ENCODE assay signal across 21 cellular contexts in the genomic region with DNA sequence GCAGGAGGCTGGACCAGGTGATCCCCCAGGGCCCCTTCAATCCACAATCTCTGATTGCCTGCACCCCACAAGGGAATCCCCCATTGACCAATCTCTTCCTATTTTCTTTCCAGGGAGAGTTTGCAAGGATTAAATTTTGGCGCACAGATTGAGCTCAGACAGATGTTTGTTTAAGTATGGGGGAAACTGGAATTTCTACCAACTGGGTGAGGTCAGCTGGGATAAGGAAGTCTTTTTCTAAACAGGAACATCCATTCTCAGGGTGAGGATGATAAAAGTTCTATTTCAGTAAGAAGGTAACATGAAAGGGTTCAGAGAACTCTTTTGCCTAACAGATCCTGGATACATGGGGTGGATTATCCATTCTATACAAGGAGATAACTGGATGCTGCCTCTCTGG.
"Had no signal": no experiment of that assay in that cellular context is flagged by ENCODE, and none has a peak within 500 bp of the region (broad histone marks: within the 10 kb centered on the region; RNA-seq: fewer than 3 reads in every experiment).

No MANE protein-coding gene starts in this region.

- H3K27ac Mint-ChIP-seq: activated CD8-positive, alpha-beta T cell treated with anti-CD3 and anti-CD28 coated beads for 36 hours; activated naive CD8-positive, alpha-beta T cell treated with anti-CD3 and anti-CD28 coated beads, Interleukin-2, amount 10 ng/mL, durations not matched to agents 7 days and 5 days; T-helper 1 cell treated with Interleukin-12 subunit alpha and Interleukin-12 subunit beta and Interleukin-4 antibody, amounts not matched to agents 30 μg/mL and 1 μg/mL, for 36 hours had no signal

- H3K4me3 Mint-ChIP-seq: activated CD8-positive, alpha-beta T cell treated with anti-CD3 and anti-CD28 coated beads for 36 hours; activated naive CD8-positive, alpha-beta T cell treated with anti-CD3 and anti-CD28 coated beads, Interleukin-2, amount 10 ng/mL, durations not matched to agents 7 days and 5 days; T-helper 1 cell treated with Interleukin-12 subunit alpha and Interleukin-12 subunit beta and Interleukin-4 antibody, amounts not matched to agents 30 μg/mL and 1 μg/mL, for 36 hours had no signal

- H3K4me3 ChIP-seq: adrenal gland, Peyer's patch, SJSA1 had no signal

- H3K9me3 Mint-ChIP-seq: activated CD8-positive, alpha-beta T cell treated with anti-CD3 and anti-CD28 coated beads for 36 hours; activated naive CD8-positive, alpha-beta T cell treated with anti-CD3 and anti-CD28 coated beads, Interleukin-2, amount 10 ng/mL, durations not matched to agents 7 days and 5 days; T-helper 1 cell treated with Interleukin-12 subunit alpha and Interleukin-12 subunit beta and Interleukin-4 antibody, amounts not matched to agents 30 μg/mL and 1 μg/mL, for 36 hours had no signal

- ATAC-seq: activated CD4-positive, CD25-positive, alpha-beta regulatory T cell treated with anti-CD3 and anti-CD28 coated beads, Interleukin-2, amount 50 U/mL, for 24 hours; activated CD8-positive, alpha-beta T cell treated with anti-CD3 and anti-CD28 coated beads for 36 hours had no signal

- DNase-seq: activated CD4-positive, alpha-beta T cell treated with anti-CD3 and anti-CD28 coated beads for 4 hours; activated CD8-positive, alpha-beta memory T cell treated with anti-CD3 and anti-CD28 coated beads, Interleukin-2, amount 50 U/mL, for 4 hours; activated CD8-positive, alpha-beta T cell treated with anti-CD3 and anti-CD28 coated beads for 36 hours; activated naive CD4-positive, alpha-beta T cell treated with anti-CD3 and anti-CD28 coated beads, Interleukin-2, amount 50 U/mL, for 16 hours; activated naive CD8-positive, alpha-beta T cell treated with anti-CD3 and anti-CD28 coated beads, Interleukin-2, amount 10 ng/mL, durations not matched to agents 7 days and 5 days; adrenal gland; anterior cingulate cortex; Kasumi-1; KBM-7; NCI-H1105 treated with DMSO at 0.1 percent for 48 hours; NCI-H1436 treated with DMSO at 0.1 percent for 48 hours; NCI-H187 treated with DMSO at 0.1 percent for 48 hours; NCI-H2107; NCI-H2171 treated with DMSO at 0.1 percent for 48 hours; NCI-H226; NCI-H526 treated with DMSO at 0.1 percent for 48 hours; Peyer's patch; Right ventricle myocardium superior had no signal
